In genomic region chr17:78019367-78019975, GRCh38 we compare ENCODE assay signal across 9 cellular contexts.
DNase-seq lines count a peak whose midpoint lies in the region; ATAC-seq, FAIRE-seq and TF ChIP-seq lines count a peak whose summit lies in the region.
"Had no signal": no experiment of that assay in that cellular context is flagged by ENCODE, and none has a peak within 500 bp of the region (broad histone marks: within the 10 kb centered on the region; RNA-seq: fewer than 3 reads in every experiment).

No MANE protein-coding gene starts in this region.

- H3K79me2 ChIP-seq in GM12878 (ENCODE audit: control insufficient read depth, insufficient read depth, low read length), result no peaks in the 10 kb centered on the region

- no peak for TF ChIP-seq EP300 in GM12878 (IDR thresholded peaks at IDR 0.05; ENCODE audit: borderline replicate concordance in 1 of 2, control insufficient read depth in 1 of 2, low read depth in 2 of 2, low read length in 2 of 2)

- peak; percentile 31 to 67 (median 51); a peak in 5 of 6 replicates for TF ChIP-seq CTCF in GM12878 (IDR thresholded peaks at IDR 0.05 in 2 of 3, conservative IDR thresholded peaks at IDR 0.05 in 1 of 3; ENCODE audit: control insufficient read depth in 2 of 3, extremely low read depth in 1 of 3, insufficient read depth in 1 of 3, low read depth in 3 of 3, low read length in 3 of 3)
- peak; percentile 58 for TF ChIP-seq CTCF in lower lobe of right lung (IDR thresholded peaks at IDR 0.05)

- H3K4me3 ChIP-seq in GM12878 (peak overlapping the region; percentile 25; the same call in 1 of the 2 replicates), lower lobe of right lung (no peak overlapping the region)

- peaks cover 2% of the 10 kb centered on the region for H3K36me3 Mint-ChIP-seq in activated CD4-positive, alpha-beta T cell treated with anti-CD3 and anti-CD28 coated beads, Interleukin-2, amount 10 ng/mL, durations not matched to agents 24 days and 14 days (ENCODE audit: low read depth)
- H3K36me3 Mint-ChIP-seq: activated naive CD4-positive, alpha-beta T cell treated with anti-CD3 and anti-CD28 coated beads, Interleukin-2, amount 50 U/mL, for 72 hours had no signal

- H3K4me2 ChIP-seq in GM12878 (ENCODE audit: control insufficient read depth, insufficient read depth), result peak overlapping the region; percentile 88; the same call in 1 of the 2 replicates

- no TSS peak for BruUV-seq in GM12878 (replicated peaks; lab: Mats Ljungman, UMichigan)

- peak overlapping the region; percentile 68 for H3K4me3 Mint-ChIP-seq in activated CD4-positive, alpha-beta T cell treated with anti-CD3 and anti-CD28 coated beads, Interleukin-2, amount 10 ng/mL, durations not matched to agents 24 days and 14 days

- intact Hi-C loops in activated CD4-positive, alpha-beta T cell treated with anti-CD3 and anti-CD28 coated beads, Interleukin-2, amount 10 ng/mL, durations not matched to agents 24 days and 14 days (cut with micrococcal nuclease), result no loop called here
- intact Hi-C loops in GM12878 (cut with micrococcal nuclease; ENCODE audit: unreplicated experiment), result loop anchor here (5.0 kb wide), 1 partner anchor 68 kb away; no protein-coding TSS in a partner anchor
- intact Hi-C loops in lower lobe of right lung (cut with DNase I), result no loop called here

- POLR2A ChIA-PET in GM12878 (lab: Charles Lee), result interaction anchor here (0.6 to 2.7 kb wide), 10 partner anchors 22 to 232 kb away, joined by 3 to 14 read pairs (median 4); partner anchors contain the start of genes TMC8 and TNRC6C

- TF ChIP-seq POLR2A in GM12878 (IDR thresholded peaks at IDR 0.05; ENCODE audit: low read depth, low read length), result no peak

- H3K4me1 ChIP-seq in GM12878 (ENCODE audit: control insufficient read depth, insufficient read depth, low read length), result peaks cover 14% of the 10 kb centered on the region
- H3K4me1 ChIP-seq in lower lobe of right lung, result no peaks in the 10 kb centered on the region

- H3K27ac ChIP-seq in GM12878 (ENCODE audit: control insufficient read depth, insufficient read depth), result peak overlapping the region; percentile 60; the same call in 1 of the 2 replicates
- H3K27ac ChIP-seq in lower lobe of right lung, result no peak overlapping the region

- SMC1A ChIA-PET in GM12878 (lab: Charles Lee; ENCODE audit: uncharacterized antibody, unreplicated experiment), result interaction anchor here (0.6 to 5.6 kb wide), 35 partner anchors 8 to 678 kb away, joined by 3 to 94 read pairs (median 4); partner anchors contain the start of genes AFMID, TK1 and TNRC6C

- no peaks in the 10 kb centered on the region for H3K27me3 Mint-ChIP-seq in activated CD4-positive, alpha-beta T cell treated with anti-CD3 and anti-CD28 coated beads, Interleukin-2, amount 10 ng/mL, durations not matched to agents 24 days and 14 days

- CTCF ChIA-PET in GM12878 (lab: Yijun Ruan, JAX), result interaction anchor here (0.6 to 6.1 kb wide), 55 partner anchors 10 to 477 kb away, joined by 3 to 100 read pairs (median 5); partner anchors contain the start of genes TK1 and TMC8

- no peaks in the 10 kb centered on the region for H4K20me1 ChIP-seq in GM12878 (ENCODE audit: control insufficient read depth, insufficient read depth)

- RAD21 ChIA-PET in GM12878 (lab: Charles Lee; ENCODE audit: unreplicated experiment), result interaction anchor here (0.8 to 6.8 kb wide), 36 partner anchors 12 to 619 kb away, joined by 3 to 79 read pairs (median 4); partner anchors contain the start of genes AFMID, TK1 and TNRC6C

- H3K27me3 ChIP-seq in GM12878 (replicated peaks in 1 of 2; ENCODE audit: control insufficient read depth in 2 of 2, insufficient read depth in 2 of 2, low read length in 1 of 2) (no peaks in the 10 kb centered on the region), lower lobe of right lung (ENCODE audit: low read depth) (no peaks in the 10 kb centered on the region)

- H3K9me3 Mint-ChIP-seq in activated CD4-positive, alpha-beta T cell treated with anti-CD3 and anti-CD28 coated beads, Interleukin-2, amount 10 ng/mL, durations not matched to agents 24 days and 14 days, result no peaks in the 10 kb centered on the region
- H3K9me3 Mint-ChIP-seq: activated naive CD4-positive, alpha-beta T cell treated with anti-CD3 and anti-CD28 coated beads, Interleukin-2, amount 50 U/mL, for 72 hours had no signal

- no peak for DNase-seq in activated CD4-positive, alpha-beta T cell treated with anti-CD3 and anti-CD28 coated beads, Interleukin-2, amount 10 ng/mL, durations not matched to agents 24 days and 14 days
- no peak for DNase-seq in activated CD4-positive, alpha-beta T cell treated with anti-CD3 and anti-CD28 coated beads for 4 hours
- peak; percentile 6 for DNase-seq in NCI-H146 treated with DMSO at 0.1 percent for 48 hours (lab: John Stamatoyannopoulos, UW; ENCODE audit: unreplicated experiment)
- DNase-seq in GM12878 (ENCODE audit: low read depth, low spot score), result peak; percentile 9
- no peak for DNase-seq in lower lobe of right lung
- DNase-seq in 8988T, result no peak

- in situ Hi-C loops in GM12878 (cut with MboI), result loop anchor here (5.0 kb wide), 1 partner anchor 247 kb away; no protein-coding TSS in a partner anchor

- no peak overlapping the region for H2AFZ ChIP-seq in GM12878 (ENCODE audit: control insufficient read depth, low read depth, low read length)

- H3K27ac Mint-ChIP-seq in activated CD4-positive, alpha-beta T cell treated with anti-CD3 and anti-CD28 coated beads, Interleukin-2, amount 10 ng/mL, durations not matched to agents 24 days and 14 days, result peak overlapping the region; percentile 68

- no peak for FAIRE-seq in GM12878 (lab: Jason Lieb, UNC)

- H3K36me3 ChIP-seq in GM12878 (ENCODE audit: control insufficient read depth in 2 of 2, insufficient read depth in 2 of 2, low read length in 1 of 2) (no peaks in the 10 kb centered on the region), lower lobe of right lung (peaks cover 4% of the 10 kb centered on the region)

- H3K4me1 Mint-ChIP-seq in activated CD4-positive, alpha-beta T cell treated with anti-CD3 and anti-CD28 coated beads, Interleukin-2, amount 10 ng/mL, durations not matched to agents 24 days and 14 days, result peaks cover 26% of the 10 kb centered on the region

- H3K9me3 ChIP-seq in GM12878 (replicated peaks; ENCODE audit: control insufficient read depth, insufficient read depth, low read length) (no peaks in the 10 kb centered on the region), lower lobe of right lung (no peaks in the 10 kb centered on the region)

- H3K9ac ChIP-seq in GM12878 (ENCODE audit: control insufficient read depth, insufficient read depth, low read length), result no peak overlapping the region

- peak; percentile 63 for ATAC-seq in GM12878
- ATAC-seq in lower lobe of right lung, result no peak
- no peak for ATAC-seq in GM21737 (IDR thresholded peaks at IDR 0.05; ENCODE audit: unreplicated experiment)
- no peak for ATAC-seq in GM19452 (IDR thresholded peaks at IDR 0.05; ENCODE audit: unreplicated experiment)

- peak; percentile 62 for TF ChIP-seq RAD21 in GM12878 (IDR thresholded peaks at IDR 0.05; ENCODE audit: insufficient read depth, low read depth, low read length)

TF ChIP-seq in GM12878, 131 proteins besides CTCF, POLR2A, EP300 and RAD21 (continues in another document):
- TF ChIP-seq RBBP5 (conservative IDR thresholded peaks at IDR 0.05) (no peak), RB1 (IDR thresholded peaks at IDR 0.05; ENCODE audit: borderline replicate concordance) (0 out of 2 replicates have a peak, but pooled peaks have one; percentile 40), MYC (IDR thresholded peaks at IDR 0.05; ENCODE audit: insufficient read depth, insufficient read length, insufficient replicate concordance, low read length, severe bottlenecking) (no peak), KAT2A (conservative IDR thresholded peaks at IDR 0.05; ENCODE audit: control insufficient read depth, low read depth, low read length) (no peak), RELB (IDR thresholded peaks at IDR 0.05; ENCODE audit: low read depth) (no peak), SMAD5 (IDR thresholded peaks at IDR 0.05; ENCODE audit: low read depth) (no peak), NRF1 (conservative IDR thresholded peaks at IDR 0.05; ENCODE audit: low read depth, low read length) (no peak), JUNB (IDR thresholded peaks at IDR 0.05) (no peak)
- TF ChIP-seq, protein P1, sequence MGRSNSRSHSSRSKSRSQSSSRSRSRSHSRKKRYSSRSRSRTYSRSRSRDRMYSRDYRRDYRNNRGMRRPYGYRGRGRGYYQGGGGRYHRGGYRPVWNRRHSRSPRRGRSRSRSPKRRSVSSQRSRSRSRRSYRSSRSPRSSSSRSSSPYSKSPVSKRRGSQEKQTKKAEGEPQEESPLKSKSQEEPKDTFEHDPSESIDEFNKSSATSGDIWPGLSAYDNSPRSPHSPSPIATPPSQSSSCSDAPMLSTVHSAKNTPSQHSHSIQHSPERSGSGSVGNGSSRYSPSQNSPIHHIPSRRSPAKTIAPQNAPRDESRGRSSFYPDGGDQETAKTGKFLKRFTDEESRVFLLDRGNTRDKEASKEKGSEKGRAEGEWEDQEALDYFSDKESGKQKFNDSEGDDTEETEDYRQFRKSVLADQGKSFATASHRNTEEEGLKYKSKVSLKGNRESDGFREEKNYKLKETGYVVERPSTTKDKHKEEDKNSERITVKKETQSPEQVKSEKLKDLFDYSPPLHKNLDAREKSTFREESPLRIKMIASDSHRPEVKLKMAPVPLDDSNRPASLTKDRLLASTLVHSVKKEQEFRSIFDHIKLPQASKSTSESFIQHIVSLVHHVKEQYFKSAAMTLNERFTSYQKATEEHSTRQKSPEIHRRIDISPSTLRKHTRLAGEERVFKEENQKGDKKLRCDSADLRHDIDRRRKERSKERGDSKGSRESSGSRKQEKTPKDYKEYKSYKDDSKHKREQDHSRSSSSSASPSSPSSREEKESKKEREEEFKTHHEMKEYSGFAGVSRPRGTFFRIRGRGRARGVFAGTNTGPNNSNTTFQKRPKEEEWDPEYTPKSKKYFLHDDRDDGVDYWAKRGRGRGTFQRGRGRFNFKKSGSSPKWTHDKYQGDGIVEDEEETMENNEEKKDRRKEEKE (IDR thresholded peaks at IDR 0.05), result no peak

Comparison
In these comparisons a context has a peak if more than half of its experiments do, and no peak if none do; other contexts are left out.
1. DNase-seq: peak in NCI-H146 treated with DMSO at 0.1 percent for 48 hours (single experiment) and GM12878 (single experiment); none in activated CD4-positive, alpha-beta T cell treated with anti-CD3 and anti-CD28 coated beads, Interleukin-2, amount 10 ng/mL, durations not matched to agents 24 days and 14 days (single experiment), activated CD4-positive, alpha-beta T cell treated with anti-CD3 and anti-CD28 coated beads for 4 hours (0 of 2), lower lobe of right lung (single experiment) and 8988T (single experiment).